ENCODE assay signal across 16 cellular contexts in genomic region chr2:241865416-241865956, GRCh38. TPM values are rescaled to one million over a fixed set of nuclear protein-coding genes. Genes with fewer than 3 reads are reported as not detected.
A peak's percentile ranks its signal among the peaks of the same experiment; 100 is the strongest.
DNase-seq lines count a peak whose midpoint lies in the region; ATAC-seq and TF ChIP-seq lines count a peak whose summit lies in the region.
"Had no signal": no experiment of that assay in that cellular context is flagged by ENCODE, and none has a peak within 500 bp of the region (broad histone marks: within the 10 kb centered on the region; RNA-seq: fewer than 3 reads in every experiment).

No MANE protein-coding gene starts in this region.

- peaks cover 81% of the 10 kb centered on the region for H3K4me1 Mint-ChIP-seq in stimulated activated naive CD8-positive, alpha-beta T cell treated with anti-CD3 and anti-CD28 coated beads, Interleukin-15, Interleukin-2, amounts not matched to agents 100 ng/mL and 50 ng/mL, for 24 hours (ENCODE audit: low read depth)
- peaks cover 72% of the 10 kb centered on the region for H3K4me1 Mint-ChIP-seq in activated CD8-positive, alpha-beta T cell treated with anti-CD3 and anti-CD28 coated beads, Interleukin-2, amount 10 ng/mL, durations not matched to agents 7 days and 5 days (ENCODE audit: low read depth)
- H3K4me1 Mint-ChIP-seq in glutamatergic neuron (ENCODE audit: low read depth, unreplicated experiment) = peaks cover 26% of the 10 kb centered on the region
- peaks cover 94% of the 10 kb centered on the region for H3K4me1 Mint-ChIP-seq in stimulated activated naive CD8-positive, alpha-beta T cell treated with anti-CD3 and anti-CD28 coated beads, Interleukin-15, amount 100 ng/mL, for 72 hours

- H3K27ac Mint-ChIP-seq in stimulated activated naive CD8-positive, alpha-beta T cell treated with anti-CD3 and anti-CD28 coated beads, Interleukin-15, Interleukin-2, amounts not matched to agents 100 ng/mL and 50 ng/mL, for 24 hours = peak overlapping the region; percentile 74
- peak overlapping the region; percentile 68 for H3K27ac Mint-ChIP-seq in activated CD8-positive, alpha-beta T cell treated with anti-CD3 and anti-CD28 coated beads, Interleukin-2, amount 10 ng/mL, durations not matched to agents 7 days and 5 days
- H3K27ac Mint-ChIP-seq in glutamatergic neuron (ENCODE audit: unreplicated experiment) = peak overlapping the region; percentile 42
- peak overlapping the region in 1 of 2 donors; percentile 1 for H3K27ac Mint-ChIP-seq in stimulated activated naive CD8-positive, alpha-beta T cell treated with anti-CD3 and anti-CD28 coated beads, Interleukin-15, amount 100 ng/mL, for 72 hours

- CTCF ChIA-PET in activated CD8-positive, alpha-beta T cell treated with anti-CD3 and anti-CD28 coated beads, Interleukin-2, amount 10 ng/mL, durations not matched to agents 7 days and 5 days (lab: Charles Lee) = no interaction called here

- peaks cover 13% of the 10 kb centered on the region for H3K9me3 Mint-ChIP-seq in stimulated activated naive CD8-positive, alpha-beta T cell treated with anti-CD3 and anti-CD28 coated beads, Interleukin-15, Interleukin-2, amounts not matched to agents 100 ng/mL and 50 ng/mL, for 24 hours
- H3K9me3 Mint-ChIP-seq in activated CD8-positive, alpha-beta T cell treated with anti-CD3 and anti-CD28 coated beads, Interleukin-2, amount 10 ng/mL, durations not matched to agents 7 days and 5 days (ENCODE audit: insufficient read depth) = no peaks in the 10 kb centered on the region
- peaks cover 18% of the 10 kb centered on the region for H3K9me3 Mint-ChIP-seq in glutamatergic neuron (ENCODE audit: unreplicated experiment)
- peaks cover 23 to 27% of the 10 kb centered on the region in 2 donors for H3K9me3 Mint-ChIP-seq in stimulated activated naive CD8-positive, alpha-beta T cell treated with anti-CD3 and anti-CD28 coated beads, Interleukin-15, amount 100 ng/mL, for 72 hours
- H3K9me3 Mint-ChIP-seq: T-cell had no signal

- no peak for TF ChIP-seq CTCF in glutamatergic neuron (IDR thresholded peaks at IDR 0.05; ENCODE audit: partially characterized antibody, unreplicated experiment)

- ATAC-seq in stimulated activated naive CD8-positive, alpha-beta T cell treated with anti-CD3 and anti-CD28 coated beads, Interleukin-15, Interleukin-2, amounts not matched to agents 100 U/mL and 50 U/mL, for 24 hours = no peak
- no peak for ATAC-seq in activated CD8-positive, alpha-beta T cell treated with anti-CD3 and anti-CD28 coated beads, Interleukin-2, amount 10 ng/mL, durations not matched to agents 7 days and 5 days
- no peak for ATAC-seq in stimulated activated naive CD8-positive, alpha-beta T cell treated with anti-CD3 and anti-CD28 coated beads, Interleukin-15, amount 100 ng/mL, for 72 hours
- ATAC-seq: left lung, T-cell had no signal

- DNase-seq in stimulated activated naive CD8-positive, alpha-beta T cell treated with anti-CD3 and anti-CD28 coated beads, Interleukin-15, Interleukin-2, amounts not matched to agents 100 U/mL and 50 U/mL, for 24 hours = no peak
- DNase-seq in activated CD8-positive, alpha-beta T cell treated with anti-CD3 and anti-CD28 coated beads, Interleukin-2, amount 10 ng/mL, durations not matched to agents 7 days and 5 days = no peak
- no peak for DNase-seq in glutamatergic neuron
- no peak for DNase-seq in stimulated activated naive CD8-positive, alpha-beta T cell treated with anti-CD3 and anti-CD28 coated beads, Interleukin-15, amount 100 ng/mL, for 72 hours
- no peak for DNase-seq in activated CD8-positive, alpha-beta memory T cell treated with anti-CD3 and anti-CD28 coated beads, Interleukin-2, amount 50 U/mL, for 48 hours
- no peak for DNase-seq in activated effector memory CD4-positive, alpha-beta T cell treated with Interleukin-2 at 50 U/mL for 16 hours
- no peak for DNase-seq in stimulated activated CD4-positive, alpha-beta T cell treated with anti-CD3 and anti-CD28 coated beads, Interleukin-12 subunit alpha, Interleukin-12 subunit beta, amount 100 ng/mL, for 4 hours
- DNase-seq: COR-L47; dorsolateral prefrontal cortex; NCI-H2029 treated with DMSO at 0.1 percent for 48 hours; stimulated activated CD4-positive, alpha-beta T cell treated with anti-CD3 and anti-CD28 coated beads, Interleukin-2, amount 100 ng/mL, for 48 hours; T-cell had no signal

- POLR2A ChIA-PET in activated CD8-positive, alpha-beta T cell treated with anti-CD3 and anti-CD28 coated beads, Interleukin-2, amount 10 ng/mL, durations not matched to agents 7 days and 5 days (lab: Charles Lee) = no interaction called here

- H3K36me3 Mint-ChIP-seq in stimulated activated naive CD8-positive, alpha-beta T cell treated with anti-CD3 and anti-CD28 coated beads, Interleukin-15, Interleukin-2, amounts not matched to agents 100 ng/mL and 50 ng/mL, for 24 hours (ENCODE audit: low read depth) = peaks cover 20% of the 10 kb centered on the region
- H3K36me3 Mint-ChIP-seq in activated CD8-positive, alpha-beta T cell treated with anti-CD3 and anti-CD28 coated beads, Interleukin-2, amount 10 ng/mL, durations not matched to agents 7 days and 5 days (ENCODE audit: low read depth) = peaks cover 7% of the 10 kb centered on the region
- H3K36me3 Mint-ChIP-seq in glutamatergic neuron (ENCODE audit: unreplicated experiment) = peaks cover 20% of the 10 kb centered on the region
- H3K36me3 Mint-ChIP-seq: T-cell had no signal

- H3K4me3 Mint-ChIP-seq in stimulated activated naive CD8-positive, alpha-beta T cell treated with anti-CD3 and anti-CD28 coated beads, Interleukin-15, Interleukin-2, amounts not matched to agents 100 ng/mL and 50 ng/mL, for 24 hours = peak overlapping the region; percentile 50
- no peak overlapping the region for H3K4me3 Mint-ChIP-seq in activated CD8-positive, alpha-beta T cell treated with anti-CD3 and anti-CD28 coated beads, Interleukin-2, amount 10 ng/mL, durations not matched to agents 7 days and 5 days
- H3K4me3 Mint-ChIP-seq in glutamatergic neuron (ENCODE audit: unreplicated experiment) = peak overlapping the region; percentile 67
- peak overlapping the region; percentile 0 to 19 for H3K4me3 Mint-ChIP-seq in stimulated activated naive CD8-positive, alpha-beta T cell treated with anti-CD3 and anti-CD28 coated beads, Interleukin-15, amount 100 ng/mL, for 72 hours

- peaks cover 25% of the 10 kb centered on the region for H3K27me3 Mint-ChIP-seq in stimulated activated naive CD8-positive, alpha-beta T cell treated with anti-CD3 and anti-CD28 coated beads, Interleukin-15, Interleukin-2, amounts not matched to agents 100 ng/mL and 50 ng/mL, for 24 hours
- H3K27me3 Mint-ChIP-seq in activated CD8-positive, alpha-beta T cell treated with anti-CD3 and anti-CD28 coated beads, Interleukin-2, amount 10 ng/mL, durations not matched to agents 7 days and 5 days (ENCODE audit: low read depth) = peaks cover 22% of the 10 kb centered on the region
- peaks cover 13% of the 10 kb centered on the region for H3K27me3 Mint-ChIP-seq in glutamatergic neuron (ENCODE audit: unreplicated experiment)
- peaks cover 34% of the 10 kb centered on the region for H3K27me3 Mint-ChIP-seq in stimulated activated naive CD8-positive, alpha-beta T cell treated with anti-CD3 and anti-CD28 coated beads, Interleukin-15, amount 100 ng/mL, for 72 hours

RNA-seq across cellular contexts. Expression of gene RTP5, which starts 4.0 kb away (rescaled TPM):
- total RNA-seq in activated CD8-positive, alpha-beta T cell treated with anti-CD3 and anti-CD28 coated beads, Interleukin-2, amount 10 ng/mL, durations not matched to agents 7 days and 5 days = not detected
- total RNA-seq in glutamatergic neuron (ENCODE audit: unreplicated experiment) = not detected
- total RNA-seq: glomerular endothelial cell, NCI-H460 had no signal

RNA-seq across cellular contexts. Expression of gene PDCD1, which starts 6.8 kb away (rescaled TPM):
- 1 to 10 TPM; 2.4 to 2.5 TPM for total RNA-seq in activated CD8-positive, alpha-beta T cell treated with anti-CD3 and anti-CD28 coated beads, Interleukin-2, amount 10 ng/mL, durations not matched to agents 7 days and 5 days
- not detected for total RNA-seq in glutamatergic neuron (ENCODE audit: unreplicated experiment)
- total RNA-seq: glomerular endothelial cell, NCI-H460 had no signal

RNA-seq across cellular contexts. Expression of gene NEU4, which starts 56.5 kb away (rescaled TPM):
- total RNA-seq in activated CD8-positive, alpha-beta T cell treated with anti-CD3 and anti-CD28 coated beads, Interleukin-2, amount 10 ng/mL, durations not matched to agents 7 days and 5 days = under 1 TPM; 0.31 to 0.45 TPM
- 0.88 TPM for total RNA-seq in glutamatergic neuron (ENCODE audit: unreplicated experiment)
